ENCODE assay signal across 11 cellular contexts in genomic region chr2:54574860-54575247, GRCh38.
DNase-seq lines count a peak whose midpoint lies in the region; ATAC-seq, FAIRE-seq and TF ChIP-seq lines count a peak whose summit lies in the region.
"Had no signal": no experiment of that assay in that cellular context is flagged by ENCODE, and none has a peak within 500 bp of the region (broad histone marks: within the 10 kb centered on the region; RNA-seq: fewer than 3 reads in every experiment).

No MANE protein-coding gene starts in this region.

- H3K9ac ChIP-seq in kidney (ENCODE audit: low read length in 2 of 2) (peak overlapping the region in 1 of 2 donors; percentile 1), SK-N-SH (no peak overlapping the region)

- no peak for TF ChIP-seq RAD21 in SK-N-SH (IDR thresholded peaks at IDR 0.05; ENCODE audit: low read length)

- H3K9me3 Mint-ChIP-seq in activated T-cell treated with anti-CD3 and anti-CD28 coated beads, Interleukin-2, amount 50 U/mL, for 24 hours = no peaks in the 10 kb centered on the region
- peaks cover 5% of the 10 kb centered on the region for H3K9me3 Mint-ChIP-seq in activated CD8-positive, alpha-beta T cell treated with anti-CD3 and anti-CD28 coated beads for 36 hours

- H3K27me3 ChIP-seq in suprapubic skin (no peaks in the 10 kb centered on the region), SK-N-SH (ENCODE audit: insufficient read depth) (no peaks in the 10 kb centered on the region)

- peak overlapping the region; percentile 97 for H3K27ac Mint-ChIP-seq in activated T-cell treated with anti-CD3 and anti-CD28 coated beads, Interleukin-2, amount 50 U/mL, for 24 hours
- H3K27ac Mint-ChIP-seq in activated CD8-positive, alpha-beta T cell treated with anti-CD3 and anti-CD28 coated beads for 36 hours = peak overlapping the region; percentile 96

- H3K36me3 Mint-ChIP-seq in activated T-cell treated with anti-CD3 and anti-CD28 coated beads, Interleukin-2, amount 50 U/mL, for 24 hours (ENCODE audit: low read depth) = peaks cover 3% of the 10 kb centered on the region
- H3K36me3 Mint-ChIP-seq in activated CD8-positive, alpha-beta T cell treated with anti-CD3 and anti-CD28 coated beads for 36 hours (ENCODE audit: low read depth) = peaks cover 26% of the 10 kb centered on the region

- no peaks in the 10 kb centered on the region for H3K36me3 ChIP-seq in kidney (ENCODE audit: control insufficient read depth in 1 of 2, insufficient read depth in 2 of 2, low read length in 2 of 2)
- H3K36me3 ChIP-seq in suprapubic skin = no peaks in the 10 kb centered on the region
- peaks cover 3 to 5% of the 10 kb centered on the region in 2 experiments for H3K36me3 ChIP-seq in SK-N-SH (replicated peaks in 1 of 2; ENCODE audit: control insufficient read depth in 1 of 2, insufficient read depth in 2 of 2, low read length in 1 of 2)

- FAIRE-seq in kidney (lab: Jason Lieb, UNC) = no peak
- FAIRE-seq: TTC549 had no signal

- TF ChIP-seq EP300 in suprapubic skin (IDR thresholded peaks at IDR 0.05) = no peak
- no peak for TF ChIP-seq EP300 in SK-N-SH (IDR thresholded peaks at IDR 0.05; ENCODE audit: borderline replicate concordance in 1 of 2, low read depth in 1 of 2, low read length in 1 of 2)

- CTCF ChIA-PET in activated CD8-positive, alpha-beta T cell treated with anti-CD3 and anti-CD28 coated beads for 36 hours (lab: Charles Lee) = interaction anchor here (0.7 to 3.6 kb wide), 9 partner anchors 12 to 91 kb away, joined by 3 to 24 read pairs (median 4); no protein-coding TSS in a partner anchor
- CTCF ChIA-PET in SK-N-SH (lab: Yijun Ruan, JAX) = interaction anchor here (0.6 kb wide), 1 partner anchor 150 kb away, joined by 3 read pairs; no protein-coding TSS in a partner anchor

- POLR2A ChIA-PET in activated CD8-positive, alpha-beta T cell treated with anti-CD3 and anti-CD28 coated beads for 36 hours (lab: Charles Lee) = interaction anchor here (0.6 to 9.1 kb wide), 9 partner anchors 10 to 30 kb away, joined by 3 to 100 read pairs (median 4); no protein-coding TSS in a partner anchor
- POLR2A ChIA-PET in SK-N-SH (lab: Yijun Ruan, JAX) = no interaction called here

- H3K4me3 ChIP-seq in kidney (ENCODE audit: low read length in 2 of 2) = no peak overlapping the region
- no peak overlapping the region for H3K4me3 ChIP-seq in suprapubic skin
- no peak overlapping the region for H3K4me3 ChIP-seq in SK-N-SH (ENCODE audit: low read depth in 2 of 2, low read length in 1 of 2)

- TF ChIP-seq CTCF in activated CD8-positive, alpha-beta T cell treated with anti-CD3 and anti-CD28 coated beads for 36 hours (IDR thresholded peaks at IDR 0.05) = no peak
- TF ChIP-seq CTCF in kidney (IDR thresholded peaks at IDR 0.05; ENCODE audit: borderline replicate concordance, extremely low read depth, insufficient read depth) = no peak
- no peak for TF ChIP-seq CTCF in suprapubic skin (IDR thresholded peaks at IDR 0.05)
- no peak for TF ChIP-seq CTCF in SK-N-SH (IDR thresholded peaks at IDR 0.05)
- TF ChIP-seq CTCF in omental fat pad (IDR thresholded peaks at IDR 0.05) = no peak

- peaks cover 63% of the 10 kb centered on the region for H4K20me1 ChIP-seq in SK-N-SH (ENCODE audit: insufficient read depth)

- H3K4me1 ChIP-seq in kidney (ENCODE audit: control insufficient read depth in 1 of 2, insufficient read depth in 1 of 2, low read depth in 1 of 2, low read length in 2 of 2) = peaks cover 81 to 91% of the 10 kb centered on the region in 2 donors
- peaks cover 98% of the 10 kb centered on the region for H3K4me1 ChIP-seq in suprapubic skin
- H3K4me1 ChIP-seq in SK-N-SH (ENCODE audit: control insufficient read depth in 1 of 2, insufficient read depth in 2 of 2, low read depth in 1 of 2, low read length in 1 of 2) = peaks cover 49 to 58% of the 10 kb centered on the region in 2 experiments

- H3K4me3 Mint-ChIP-seq in activated T-cell treated with anti-CD3 and anti-CD28 coated beads, Interleukin-2, amount 50 U/mL, for 24 hours = peak overlapping the region; percentile 68
- H3K4me3 Mint-ChIP-seq in activated CD8-positive, alpha-beta T cell treated with anti-CD3 and anti-CD28 coated beads for 36 hours = peak overlapping the region; percentile 43

- H3K4me1 Mint-ChIP-seq in activated T-cell treated with anti-CD3 and anti-CD28 coated beads, Interleukin-2, amount 50 U/mL, for 24 hours (ENCODE audit: low read depth) = peaks cover 98% of the 10 kb centered on the region
- H3K4me1 Mint-ChIP-seq in activated CD8-positive, alpha-beta T cell treated with anti-CD3 and anti-CD28 coated beads for 36 hours (ENCODE audit: low read depth) = peaks cover 97% of the 10 kb centered on the region

- ATAC-seq in activated CD8-positive, alpha-beta T cell treated with anti-CD3 and anti-CD28 coated beads for 36 hours = peak; percentile 10
- no peak for ATAC-seq in GM18858 (IDR thresholded peaks at IDR 0.05; ENCODE audit: unreplicated experiment)
- no peak for ATAC-seq in omental fat pad (ENCODE audit: low FRiP score)

- intact Hi-C loops in activated CD8-positive, alpha-beta T cell treated with anti-CD3 and anti-CD28 coated beads for 36 hours (cut with micrococcal nuclease) = loop anchor here (5.0 to 10.0 kb wide), 2 partner anchors 32 to 650 kb away; no protein-coding TSS in a partner anchor
- intact Hi-C loops in kidney (cut with DNase I) = no loop called here

- no peaks in the 10 kb centered on the region for H3K9me2 ChIP-seq in SK-N-SH

- no peaks in the 10 kb centered on the region for H3K27me3 Mint-ChIP-seq in activated T-cell treated with anti-CD3 and anti-CD28 coated beads, Interleukin-2, amount 50 U/mL, for 24 hours
- no peaks in the 10 kb centered on the region for H3K27me3 Mint-ChIP-seq in activated CD8-positive, alpha-beta T cell treated with anti-CD3 and anti-CD28 coated beads for 36 hours

- H2AFZ ChIP-seq in SK-N-SH (ENCODE audit: low read depth) = no peak overlapping the region

- TF ChIP-seq POLR2A in suprapubic skin (IDR thresholded peaks at IDR 0.05) = no peak

- H3K4me2 ChIP-seq in SK-N-SH = no peak overlapping the region

- 82% methylated on average over 5 of the region's 5 CpGs for WGBS in suprapubic skin
- 90% methylated on average over 5 of the region's 5 CpGs for WGBS in SK-N-SH (ENCODE audit: low lambda C conversion rate)

- H3F3A ChIP-seq in SK-N-SH (replicated peaks; ENCODE audit: insufficient read depth) = peaks cover 34% of the 10 kb centered on the region

- no peaks in the 10 kb centered on the region for H3K9me3 ChIP-seq in kidney (ENCODE audit: control insufficient read depth in 1 of 2, low read length in 2 of 2)
- no peaks in the 10 kb centered on the region for H3K9me3 ChIP-seq in suprapubic skin
- H3K9me3 ChIP-seq in SK-N-SH = no peaks in the 10 kb centered on the region

- H3K27ac ChIP-seq in kidney (ENCODE audit: low read depth in 2 of 2, low read length in 2 of 2) (peak overlapping the region; percentile 94), suprapubic skin (peak overlapping the region; percentile 68), SK-N-SH (ENCODE audit: low read depth in 2 of 2, low read length in 1 of 2) (no peak overlapping the region)

- DNase-seq in activated T-cell treated with anti-CD3 and anti-CD28 coated beads, Interleukin-2, amount 50 U/mL, for 24 hours = no peak
- DNase-seq in activated T-cell treated with anti-CD3 and anti-CD28 coated beads, Interleukin-2, amount 50 U/mL, for 1 hour = no peak
- no peak for DNase-seq in activated CD8-positive, alpha-beta T cell treated with anti-CD3 and anti-CD28 coated beads for 36 hours
- no peak for DNase-seq in kidney
- DNase-seq in suprapubic skin (ENCODE audit: low spot score in 2 of 2) = no peak
- DNase-seq in SK-N-SH = no peak
- DNase-seq in omental fat pad (ENCODE audit: low spot score) = no peak
- DNase-seq: anterior cingulate cortex, NCI-H774 had no signal

- H3K79me2 ChIP-seq in SK-N-SH (ENCODE audit: insufficient read depth) = peaks cover 98% of the 10 kb centered on the region

TF ChIP-seq in SK-N-SH, 30 proteins besides CTCF, POLR2A, EP300 and RAD21 (continues in another document):
- TF ChIP-seq FOXM1 (IDR thresholded peaks at IDR 0.05; ENCODE audit: low read depth) (no peak), FOSL2 (IDR thresholded peaks at IDR 0.05; ENCODE audit: borderline replicate concordance, low read depth) (no peak), MXI1 (IDR thresholded peaks at IDR 0.05; ENCODE audit: low read depth, low read length) (no peak), GABPA (IDR thresholded peaks at IDR 0.05; ENCODE audit: low read depth) (no peak), EZH2phosphoT487 (IDR thresholded peaks at IDR 0.05; ENCODE audit: borderline replicate concordance, low read depth) (no peak), CHD2 (IDR thresholded peaks at IDR 0.05; ENCODE audit: low read length, partially characterized antibody) (no peak), JUND (IDR thresholded peaks at IDR 0.05) (no peak), TCF12 (IDR thresholded peaks at IDR 0.05) (no peak), RCOR1 (IDR thresholded peaks at IDR 0.05; ENCODE audit: low read length) (no peak), PBX3 (IDR thresholded peaks at IDR 0.05) (no peak), TEAD4 (IDR thresholded peaks at IDR 0.05; ENCODE audit: borderline replicate concordance, insufficient read depth) (no peak), MEF2A (IDR thresholded peaks at IDR 0.05; ENCODE audit: borderline replicate concordance, low read depth) (no peak), MAX (IDR thresholded peaks at IDR 0.05; ENCODE audit: low read depth) (no peak), GATA2 (CRISPR knock-in tag; IDR thresholded peaks at IDR 0.05) (no peak)

Comparison
In these comparisons a context has a peak if more than half of its experiments do, and no peak if none do; other contexts are left out.
1. H3K27ac ChIP-seq: peak in kidney (2 of 2) and suprapubic skin (single experiment); none in SK-N-SH (0 of 2).